In the genomic region with DNA sequence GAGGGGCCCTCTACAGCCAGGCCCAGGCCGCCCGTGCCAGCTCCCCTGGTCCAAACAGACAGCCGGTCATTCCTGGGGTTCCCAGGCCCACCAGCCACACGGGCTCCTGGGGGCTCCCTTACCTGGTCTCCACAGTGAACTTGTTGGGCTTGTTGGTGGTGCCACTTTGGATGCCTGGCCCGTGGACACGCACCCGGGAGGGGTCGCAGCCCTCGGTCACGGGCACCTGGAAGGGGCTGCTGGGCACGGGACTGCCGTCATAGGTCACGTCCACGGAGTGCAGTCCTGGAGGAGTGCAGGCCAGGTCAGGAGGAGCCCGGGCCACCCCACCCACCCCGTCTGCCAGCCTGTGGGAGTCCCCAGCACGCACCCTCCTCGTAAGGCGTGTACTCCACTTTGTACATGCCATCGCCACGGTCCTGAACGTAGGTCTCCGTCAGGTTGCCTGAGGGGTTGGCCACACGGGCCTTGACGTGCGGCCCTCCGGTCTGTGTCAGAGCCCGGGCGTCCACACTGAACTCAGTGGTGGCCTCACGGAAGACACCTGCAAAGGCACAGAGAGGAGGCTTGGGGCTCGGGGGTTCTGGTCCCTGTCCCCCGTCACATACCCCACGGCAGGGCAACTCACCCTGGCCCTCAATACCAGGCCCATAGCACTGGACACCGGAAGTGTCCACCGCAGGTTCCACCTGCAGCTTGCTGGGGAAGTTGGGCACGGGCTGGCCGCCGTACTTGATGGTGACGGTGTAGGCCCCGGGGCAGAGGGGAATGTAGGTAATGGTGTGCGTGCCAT, we compare ENCODE assay signal across 16 cellular contexts. TPM values are rescaled to one million over a fixed set of nuclear protein-coding genes. Genes with fewer than 3 reads are reported as not detected.
DNase-seq lines count a peak whose midpoint lies in the region; ATAC-seq and TF ChIP-seq lines count a peak whose summit lies in the region.
"Had no signal": no experiment of that assay in that cellular context is flagged by ENCODE, and none has a peak within 500 bp of the region (broad histone marks: within the 10 kb centered on the region; RNA-seq: fewer than 3 reads in every experiment).

No MANE protein-coding gene starts in this region.

- no peaks in the 10 kb centered on the region; the same call in 1 of the 2 replicates for H3K9me1 ChIP-seq in IMR-90 (ENCODE audit: insufficient read depth, low read length)

- H3K4me3 ChIP-seq in Caco-2 (ENCODE audit: low read depth, low read length) (no peak overlapping the region), IMR-90 (ENCODE audit: insufficient read depth, low read depth, low read length) (no peak overlapping the region), mammary epithelial cell (replicated peaks in 1 of 3; ENCODE audit: insufficient read depth in 1 of 3, low read depth in 2 of 3, low read length in 3 of 3) (no peak overlapping the region), muscle layer of colon (ENCODE audit: low read depth in 1 of 2, low read length in 2 of 2) (no peak overlapping the region)

- TF ChIP-seq RAD21 in IMR-90 (IDR thresholded peaks at IDR 0.05; ENCODE audit: low read length), result no peak

- no peak overlapping the region for H2AK9ac ChIP-seq in IMR-90 (replicated peaks; ENCODE audit: low read depth, low read length, poor library complexity)

- no peak overlapping the region for H3K23ac ChIP-seq in IMR-90 (ENCODE audit: low read depth, low read length)

- DNase-seq in Caco-2 (no peak), IMR-90 (no peak), mammary epithelial cell (no peak), D341Med (ENCODE audit: low spot score) (no peak), NCI-H1105 (lab: John Stamatoyannopoulos, UW) (no peak)
- DNase-seq: BE2C; CD8-positive, alpha-beta T cell; MM.1S; NCI-H1105 treated with DMSO at 0.1 percent for 48 hours; NCI-H187 treated with DMSO at 0.1 percent for 48 hours; NCI-H2171; NCI-H446 treated with DMSO at 0.1 percent for 48 hours; NCI-H82 had no signal

- H2BK5ac ChIP-seq in IMR-90 (ENCODE audit: low read depth, low read length, poor library complexity, severe bottlenecking), result no peak overlapping the region

- H3K36me3 Mint-ChIP-seq in Caco-2 (ENCODE audit: insufficient read depth, unreplicated experiment), result peaks cover 84% of the 10 kb centered on the region

- no peaks in the 10 kb centered on the region for H3K27me3 Mint-ChIP-seq in Caco-2 (ENCODE audit: insufficient read depth, unreplicated experiment)

- H2AK5ac ChIP-seq in IMR-90 (ENCODE audit: low read depth, low read length), result no peak overlapping the region

- no peak overlapping the region for H3K27ac Mint-ChIP-seq in Caco-2 (ENCODE audit: unreplicated experiment)

- no peak overlapping the region for H3K4ac ChIP-seq in IMR-90 (ENCODE audit: low read depth, low read length)

- no peak overlapping the region for H4K91ac ChIP-seq in IMR-90 (ENCODE audit: insufficient read depth, low read depth, low read length)

- H2BK15ac ChIP-seq in IMR-90 (ENCODE audit: low read depth, low read length), result no peak overlapping the region

- dilution Hi-C loops in IMR-90 (cut with HindIII; ENCODE audit: low sequenced_read_pairs, unreplicated experiment) (no loop called here), mammary epithelial cell (cut with HindIII; ENCODE audit: low sequenced_read_pairs) (no loop called here)

- H3K4me1 ChIP-seq in Caco-2 (no peaks in the 10 kb centered on the region), IMR-90 (ENCODE audit: control insufficient read depth, insufficient read depth, low read length) (no peaks in the 10 kb centered on the region), mammary epithelial cell (ENCODE audit: insufficient read depth, low read length) (peaks cover 4% of the 10 kb centered on the region), muscle layer of colon (ENCODE audit: insufficient read depth, low read length) (peaks cover 6% of the 10 kb centered on the region)
- H3K4me1 ChIP-seq: BE2C had no signal

- WGBS in IMR-90 (ENCODE audit: extremely low coverage in 2 of 2, insufficient read length in 1 of 2), 2 experiments, result 91% methylated on average over 23 of the region's 41 CpGs; no CpG with 5 or more reads in 1 of the 2 experiments
- 85% methylated on average over 19 of the region's 41 CpGs for WGBS in mammary epithelial cell (ENCODE audit: low coverage, missing lambda C conversion rate)

- H2AFZ ChIP-seq in IMR-90 (replicated peaks; ENCODE audit: low read length, poor library complexity) (no peak overlapping the region), mammary epithelial cell (ENCODE audit: low read depth, low read length) (no peak overlapping the region)

- intact Hi-C loops in Caco-2 (cut with micrococcal nuclease; ENCODE audit: unreplicated experiment), result no loop called here
- intact Hi-C loops in IMR-90 (cut with micrococcal nuclease), result no loop called here
- intact Hi-C loops in mammary epithelial cell (cut with micrococcal nuclease), result no loop called here

- no peak overlapping the region for H2BK20ac ChIP-seq in IMR-90 (ENCODE audit: low read depth, low read length)

- no peak overlapping the region for H3K9ac ChIP-seq in IMR-90 (ENCODE audit: low read depth, low read length)
- no peak overlapping the region for H3K9ac ChIP-seq in mammary epithelial cell (ENCODE audit: insufficient read depth, low read length)
- no peak overlapping the region for H3K9ac ChIP-seq in muscle layer of colon (ENCODE audit: low read length)

- H3K18ac ChIP-seq in IMR-90 (ENCODE audit: low read depth, low read length), result no peak overlapping the region

- TSS peak; percentile 19 for BruUV-seq in Caco-2 (replicated peaks; lab: Mats Ljungman, UMichigan)
- TSS peak; percentile 81 for BruUV-seq in IMR-90 (replicated peaks; lab: Mats Ljungman, UMichigan)
- BruUV-seq in mammary epithelial cell (replicated peaks; lab: Mats Ljungman, UMichigan), result TSS peak; percentile 39

- H3K56ac ChIP-seq in IMR-90 (ENCODE audit: extremely low read depth, insufficient read depth, low read length), result no peak overlapping the region

- TF ChIP-seq CTCF in Caco-2 (IDR thresholded peaks at IDR 0.05; ENCODE audit: insufficient read depth in 1 of 2, low read depth in 1 of 2, low read length in 1 of 2, severe bottlenecking in 1 of 2, unreplicated experiment in 1 of 2), result no peak
- TF ChIP-seq CTCF in IMR-90 (conservative IDR thresholded peaks at IDR 0.05; ENCODE audit: low read depth, low read length), result no peak
- TF ChIP-seq CTCF in mammary epithelial cell (conservative IDR thresholded peaks at IDR 0.05 in 1 of 2, IDR thresholded peaks at IDR 0.05 in 1 of 2; ENCODE audit: extremely low read depth in 1 of 2, insufficient read depth in 1 of 2, low read depth in 1 of 2, low read length in 2 of 2), result no peak

- POLR2A ChIA-PET in Caco-2 (lab: Charles Lee), result no interaction called here
- POLR2A ChIA-PET in IMR-90 (lab: Charles Lee; ENCODE audit: unreplicated experiment), result no interaction called here

- no peak for TF ChIP-seq POLR2A in IMR-90 (IDR thresholded peaks at IDR 0.05; ENCODE audit: low read depth, low read length)

- H3K14ac ChIP-seq in IMR-90 (replicated peaks; ENCODE audit: low read depth, low read length), result no peak overlapping the region

- CTCF ChIA-PET in Caco-2 (lab: Charles Lee) (no interaction called here), IMR-90 (lab: Yijun Ruan, JAX) (no interaction called here), mammary epithelial cell (lab: Charles Lee; ENCODE audit: low non-redundant PET) (no interaction called here)

- H3K27me3 ChIP-seq in Caco-2 (replicated peaks; ENCODE audit: control insufficient read depth, insufficient read depth, low read length) (no peaks in the 10 kb centered on the region), IMR-90 (ENCODE audit: control insufficient read depth, insufficient read depth, low read length) (no peaks in the 10 kb centered on the region), mammary epithelial cell (ENCODE audit: insufficient read depth, low read length) (no peaks in the 10 kb centered on the region), muscle layer of colon (ENCODE audit: control insufficient read depth in 1 of 2, insufficient read depth in 2 of 2, low read length in 2 of 2) (no peaks in the 10 kb centered on the region)
- H3K27me3 ChIP-seq: BE2C had no signal

- no peak overlapping the region for H2BK120ac ChIP-seq in IMR-90 (ENCODE audit: low read depth, low read length)

- H3K27ac ChIP-seq in IMR-90 (ENCODE audit: insufficient read depth, low read length), result no peak overlapping the region
- H3K27ac ChIP-seq in mammary epithelial cell (ENCODE audit: insufficient read depth, low read depth, low read length), result no peak overlapping the region
- H3K27ac ChIP-seq in muscle layer of colon (ENCODE audit: low read depth, low read length), result peak overlapping the region; percentile 19

- ATAC-seq in IMR-90 (ENCODE audit: low read depth) (no peak), HG02571 (IDR thresholded peaks at IDR 0.05; ENCODE audit: unreplicated experiment) (no peak), GM21390 (IDR thresholded peaks at IDR 0.05; ENCODE audit: unreplicated experiment) (no peak)
- ATAC-seq: CD8-positive, alpha-beta T cell had no signal

- peaks cover 7 to 33% of the 10 kb centered on the region in 2 experiments; a peak in 1 of 4 replicates for H3K79me1 ChIP-seq in IMR-90 (ENCODE audit: low read depth in 1 of 2, low read length in 2 of 2)

- H3K9me3 ChIP-seq in Caco-2, result no peaks in the 10 kb centered on the region
- no peaks in the 10 kb centered on the region for H3K9me3 ChIP-seq in IMR-90 (ENCODE audit: control insufficient read depth, insufficient read depth, low read length)
- H3K9me3 ChIP-seq in mammary epithelial cell (replicated peaks; ENCODE audit: insufficient read depth, low read length), result no peaks in the 10 kb centered on the region
- H3K9me3 ChIP-seq in muscle layer of colon (ENCODE audit: low read length), result no peaks in the 10 kb centered on the region
- H3K9me3 ChIP-seq: BE2C had no signal

- in situ Hi-C loops in IMR-90 (cut with MboI; ENCODE audit: low sequenced_read_pairs), result no loop called here
- in situ Hi-C loops in mammary epithelial cell (cut with MboI; ENCODE audit: low sequenced_read_pairs in 2 of 2), result no loop called here

- H3K36me3 ChIP-seq in Caco-2 (ENCODE audit: control insufficient read depth, insufficient read depth, low read length) (peaks cover 3% of the 10 kb centered on the region), IMR-90 (ENCODE audit: control insufficient read depth, insufficient read depth, low read length) (peaks cover 90% of the 10 kb centered on the region), mammary epithelial cell (ENCODE audit: insufficient read depth, low read length) (peaks cover 18% of the 10 kb centered on the region), muscle layer of colon (ENCODE audit: insufficient read depth, low read length) (peaks cover 89% of the 10 kb centered on the region)

- peaks cover 95% of the 10 kb centered on the region for H3K79me2 ChIP-seq in mammary epithelial cell (ENCODE audit: insufficient read depth, low read length)

- no peaks in the 10 kb centered on the region for H3K9me3 Mint-ChIP-seq in Caco-2 (ENCODE audit: unreplicated experiment)
- H3K9me3 Mint-ChIP-seq: CD8-positive, alpha-beta T cell had no signal

- H3K4me3 Mint-ChIP-seq in Caco-2 (ENCODE audit: unreplicated experiment), result no peak overlapping the region
- H3K4me3 Mint-ChIP-seq: CD8-positive, alpha-beta T cell had no signal

- no peaks in the 10 kb centered on the region for H3K4me1 Mint-ChIP-seq in Caco-2 (ENCODE audit: low read depth, unreplicated experiment)

- no peak overlapping the region for H4K8ac ChIP-seq in IMR-90 (ENCODE audit: low read depth in 2 of 2, low read length in 2 of 2)

- no peak overlapping the region for H3K4me2 ChIP-seq in IMR-90 (ENCODE audit: low read depth, low read length)
- H3K4me2 ChIP-seq in mammary epithelial cell (ENCODE audit: insufficient read depth, low read depth, low read length), result no peak overlapping the region

- peaks cover 99% of the 10 kb centered on the region for H4K20me1 ChIP-seq in IMR-90 (ENCODE audit: insufficient read depth, low read length)
- peaks cover 22% of the 10 kb centered on the region for H4K20me1 ChIP-seq in mammary epithelial cell (ENCODE audit: insufficient read depth, low read length)

- H4K5ac ChIP-seq in IMR-90 (ENCODE audit: low read depth, low read length), result no peak overlapping the region

RNA-seq across cellular contexts. Expression of a gene that starts 14.9 kb away (rescaled TPM):
- 546 and 634 TPM in 2 replicates for total RNA-seq in Caco-2 (2022)
- 1,356 and 1,443 TPM in 2 replicates for total RNA-seq in IMR-90 (2012; rRNA removed)
- 1,357 and 1,435 TPM in 2 replicates for polyA plus RNA-seq in IMR-90 (2012; rRNA removed)
- polyA plus RNA-seq in IMR-90 (2012; cell fraction: cytosol; rRNA removed), result 639 and 1,121 TPM in 2 replicates
- 2,032 and 4,690 TPM in 2 replicates for polyA plus RNA-seq in IMR-90 (2012; cell fraction: nucleus; rRNA removed; ENCODE audit: low replicate concordance)
- 1,000 to 10,000 TPM; 1,826 to 3,975 TPM for total RNA-seq in mammary epithelial cell
- polyA plus RNA-seq in mammary epithelial cell, result 681 TPM
- polyA minus RNA-seq in mammary epithelial cell, result 2,798 TPM

RNA-seq across cellular contexts. Expression of a gene that starts 19.5 kb away (rescaled TPM):
- total RNA-seq in Caco-2 (2022) (67.2 and 70.1 TPM in 2 replicates), IMR-90 (2012; rRNA removed) (9.9 and 11.4 TPM in 2 replicates), mammary epithelial cell (10 to 100 TPM; 22.7 to 71.9 TPM)
- polyA plus RNA-seq in IMR-90 (2012; rRNA removed) (68.8 and 80.6 TPM in 2 replicates), mammary epithelial cell (51.6 TPM)
- 53.8 and 120 TPM in 2 replicates for polyA plus RNA-seq in IMR-90 (2012; cell fraction: cytosol; rRNA removed)
- 118 and 134 TPM in 2 replicates for polyA plus RNA-seq in IMR-90 (2012; cell fraction: nucleus; rRNA removed; ENCODE audit: low replicate concordance)
- 55.3 TPM for polyA minus RNA-seq in mammary epithelial cell

RNA-seq across cellular contexts. Expression of a gene that starts 38.6 kb away (rescaled TPM):
- total RNA-seq in Caco-2 (2022), result 2,081 and 2,086 TPM in 2 replicates
- total RNA-seq in IMR-90 (2012; rRNA removed), result 1,582 and 1,900 TPM in 2 replicates
- 4,696 and 7,467 TPM in 2 replicates for polyA plus RNA-seq in IMR-90 (2012; rRNA removed)
- polyA plus RNA-seq in IMR-90 (2012; cell fraction: cytosol; rRNA removed), result 1,699 and 6,181 TPM in 2 replicates
- polyA plus RNA-seq in IMR-90 (2012; cell fraction: nucleus; rRNA removed; ENCODE audit: low replicate concordance), result 2,396 and 4,012 TPM in 2 replicates
- total RNA-seq in mammary epithelial cell, result 1,000 to 10,000 TPM; 1,996 to 2,155 TPM
- polyA plus RNA-seq in mammary epithelial cell, result 5,021 TPM
- polyA minus RNA-seq in mammary epithelial cell, result 1,289 TPM

RNA-seq across cellular contexts. Expression of a gene that starts 49.5 kb away (rescaled TPM):
- 8.8 and 9.7 TPM in 2 replicates for total RNA-seq in Caco-2 (2022)
- 42.5 and 51.4 TPM in 2 replicates for total RNA-seq in IMR-90 (2012; rRNA removed)
- 54.7 and 55.5 TPM in 2 replicates for polyA plus RNA-seq in IMR-90 (2012; rRNA removed)
- 29.9 and 61.9 TPM in 2 replicates for polyA plus RNA-seq in IMR-90 (2012; cell fraction: cytosol; rRNA removed)
- polyA plus RNA-seq in IMR-90 (2012; cell fraction: nucleus; rRNA removed; ENCODE audit: low replicate concordance), result 29.2 and 61.8 TPM in 2 replicates
- 10 to 100 TPM; 17.8 to 30.5 TPM for total RNA-seq in mammary epithelial cell
- polyA plus RNA-seq in mammary epithelial cell, result 25.2 TPM
- 20.6 TPM for polyA minus RNA-seq in mammary epithelial cell

RNA-seq across cellular contexts. Expression of a gene that starts 51.8 kb away (rescaled TPM):
- total RNA-seq in Caco-2 (2022), result 30.2 and 34.0 TPM in 2 replicates
- total RNA-seq in IMR-90 (2012; rRNA removed), result 4.4 and 4.8 TPM in 2 replicates
- polyA plus RNA-seq in IMR-90 (2012; rRNA removed), result 24.4 and 26.6 TPM in 2 replicates
- polyA plus RNA-seq in IMR-90 (2012; cell fraction: cytosol; rRNA removed), result 11.7 and 12.2 TPM in 2 replicates
- 146 and 212 TPM in 2 replicates for polyA plus RNA-seq in IMR-90 (2012; cell fraction: nucleus; rRNA removed; ENCODE audit: low replicate concordance)
- 10 to 100 TPM; 19.5 to 31.0 TPM for total RNA-seq in mammary epithelial cell
- polyA plus RNA-seq in mammary epithelial cell, result 18.6 TPM
- 22.8 TPM for polyA minus RNA-seq in mammary epithelial cell
